In the genomic region with DNA sequence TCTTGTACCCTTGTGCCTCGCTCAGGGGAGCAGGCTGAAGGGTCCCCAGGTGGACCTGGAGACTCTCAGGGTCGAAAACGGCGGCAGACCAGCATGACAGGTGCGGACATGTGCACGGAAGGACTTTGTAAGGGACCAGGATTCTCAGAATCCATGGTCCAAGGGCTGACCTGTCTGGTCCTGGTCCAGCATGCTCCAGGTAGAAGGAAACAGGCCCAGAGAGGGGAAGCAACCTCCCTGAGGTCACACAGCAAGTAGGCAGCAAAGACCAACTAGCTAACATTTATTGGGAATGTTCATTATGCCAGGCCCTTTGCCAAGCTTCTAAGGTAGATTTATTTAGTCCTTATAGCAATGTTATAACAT, we compare ENCODE assay signal across 36 cellular contexts. TPM values are rescaled to one million over a fixed set of nuclear protein-coding genes. Genes with fewer than 3 reads are reported as not detected.
A peak's percentile ranks its signal among the peaks of the same experiment; 100 is the strongest.
DNase-seq lines count a peak whose midpoint lies in the region; ATAC-seq and TF ChIP-seq lines count a peak whose summit lies in the region.
"Had no signal": no experiment of that assay in that cellular context is flagged by ENCODE, and none has a peak within 500 bp of the region (broad histone marks: within the 10 kb centered on the region; RNA-seq: fewer than 3 reads in every experiment).

No MANE protein-coding gene starts in this region.

- no peak for ATAC-seq in GM18505 (IDR thresholded peaks at IDR 0.05; ENCODE audit: unreplicated experiment)
- no peak for ATAC-seq in activated B cell treated with CpG ODN at 0.5 μM for 24 hours (ENCODE audit: low read depth)
- ATAC-seq: left colon, Panc1 had no signal

- intact Hi-C loops in activated B cell treated with CpG ODN at 0.5 μM for 24 hours (cut with micrococcal nuclease): loop anchor here (5.0 kb wide), 1 partner anchor 203 kb away; a partner anchor contains a TSS

- H3K9ac ChIP-seq in BLaER1: peak overlapping the region; percentile 11; the same call in 1 of the 2 replicates

- CTCF ChIA-PET in activated B cell treated with CpG ODN at 0.5 μM for 24 hours (lab: Charles Lee): interaction anchor here (1.3 to 5.1 kb wide), 2 partner anchors 50 to 74 kb away, joined by 3 to 44 read pairs; no protein-coding TSS in a partner anchor

- H4K20me1 ChIP-seq in BLaER1: peaks cover 97% of the 10 kb centered on the region

- H3K36me3 ChIP-seq in BLaER1: peaks cover 62% of the 10 kb centered on the region

- POLR2A ChIA-PET in activated B cell treated with CpG ODN at 0.5 μM for 24 hours (lab: Charles Lee): interaction anchor here (1.3 to 8.4 kb wide), 2 partner anchors 36 to 71 kb away, joined by 4 to 226 read pairs; no protein-coding TSS in a partner anchor

- peak overlapping the region; percentile 91 for H3K4me2 ChIP-seq in BLaER1

- no peaks in the 10 kb centered on the region for H3K27me3 Mint-ChIP-seq in activated B cell treated with CpG ODN at 0.5 μM for 24 hours
- H3K27me3 Mint-ChIP-seq: activated naive CD8-positive, alpha-beta T cell treated with anti-CD3 and anti-CD28 coated beads, Interleukin-2, amount 10 ng/mL, durations not matched to agents 7 days and 5 days had no signal

- TF ChIP-seq CTCF in activated B cell treated with CpG ODN at 0.5 μM for 24 hours (IDR thresholded peaks at IDR 0.05): no peak

- DNase-seq in activated B cell treated with CpG ODN at 0.5 μM for 24 hours: no peak
- DNase-seq in myocyte (ENCODE audit: low read depth): peak; percentile 22
- no peak for DNase-seq in activated CD4-positive, alpha-beta T cell treated with anti-CD3 and anti-CD28 coated beads, Interleukin-2, amount 50 U/mL, for 4 hours
- DNase-seq in NCI-H2107 treated with DMSO at 0.1 percent for 48 hours (lab: John Stamatoyannopoulos, UW; ENCODE audit: unreplicated experiment): no peak
- DNase-seq in glomerular visceral epithelial cell (ENCODE audit: extremely low spot score): no peak
- no peak for DNase-seq in activated T-cell treated with anti-CD3 and anti-CD28 coated beads for 4 hours
- DNase-seq: ACHN; activated CD4-positive, alpha-beta T cell treated with anti-CD3 and anti-CD28 coated beads for 48 hours; activated CD8-positive, alpha-beta memory T cell treated with anti-CD3 and anti-CD28 coated beads for 24 hours; activated effector memory CD4-positive, alpha-beta T cell treated with Interleukin-2 at 50 U/mL for 16 hours; activated naive CD8-positive, alpha-beta T cell treated with anti-CD3 and anti-CD28 coated beads, Interleukin-2, amount 10 ng/mL, durations not matched to agents 7 days and 5 days; activated T-cell treated with anti-CD3 and anti-CD28 coated beads, Interleukin-2, amount 50 U/mL, for 1 hour; aorta; C1 segment of cervical spinal cord; Calu3; DMS79 treated with DMSO at 0.1 percent for 48 hours; effector CD8-positive, alpha-beta T cell; glutamatergic neuron; Karpas-422; left colon; mammary epithelial cell; NCI-H1417 treated with DMSO at 0.1 percent for 48 hours; NCI-H2029 treated with DMSO at 0.1 percent for 48 hours; NCI-H2227 treated with DMSO at 0.1 percent for 48 hours; NCI-H69; SIG-M5; spleen; SW 1271; T-helper 9 cell; tibial artery had no signal

- H3K4me3 ChIP-seq in BLaER1: no peak overlapping the region; the same call in 1 of the 2 replicates
- H3K4me3 ChIP-seq: spleen, tibial artery had no signal

- no peaks in the 10 kb centered on the region for H3K27me3 ChIP-seq in BLaER1
- H3K27me3 ChIP-seq: tibial artery had no signal

- peak; percentile 14 for TF ChIP-seq POLR2A in GM18505 (IDR thresholded peaks at IDR 0.05; ENCODE audit: borderline replicate concordance, extremely low read depth, insufficient read depth, insufficient read length)

- H3K36me3 Mint-ChIP-seq in activated B cell treated with CpG ODN at 0.5 μM for 24 hours (ENCODE audit: low read depth): peaks cover 60% of the 10 kb centered on the region

- peak overlapping the region; percentile 82 for H3K27ac ChIP-seq in BLaER1
- H3K27ac ChIP-seq: tibial artery had no signal

- H3K4me1 Mint-ChIP-seq in activated B cell treated with CpG ODN at 0.5 μM for 24 hours: peaks cover 81% of the 10 kb centered on the region

- peak overlapping the region; percentile 95 for H3K27ac Mint-ChIP-seq in activated B cell treated with CpG ODN at 0.5 μM for 24 hours
- H3K27ac Mint-ChIP-seq: activated naive CD8-positive, alpha-beta T cell treated with anti-CD3 and anti-CD28 coated beads, Interleukin-2, amount 10 ng/mL, durations not matched to agents 7 days and 5 days had no signal

- no peaks in the 10 kb centered on the region for H3K9me3 Mint-ChIP-seq in activated B cell treated with CpG ODN at 0.5 μM for 24 hours
- H3K9me3 Mint-ChIP-seq: activated naive CD8-positive, alpha-beta T cell treated with anti-CD3 and anti-CD28 coated beads, Interleukin-2, amount 10 ng/mL, durations not matched to agents 7 days and 5 days; neural crest cell had no signal

- no peaks in the 10 kb centered on the region for H3K9me3 ChIP-seq in BLaER1
- H3K9me3 ChIP-seq: spleen, tibial artery had no signal

- H3K4me3 Mint-ChIP-seq in activated B cell treated with CpG ODN at 0.5 μM for 24 hours: no peak overlapping the region
- H3K4me3 Mint-ChIP-seq: activated naive CD8-positive, alpha-beta T cell treated with anti-CD3 and anti-CD28 coated beads, Interleukin-2, amount 10 ng/mL, durations not matched to agents 7 days and 5 days; neural crest cell had no signal

- peaks cover 64% of the 10 kb centered on the region for H3K4me1 ChIP-seq in BLaER1

RNA-seq across cellular contexts. Expression of a gene that starts 5.9 kb away (rescaled TPM):
- 46.9 and 50.4 TPM in 2 replicates for total RNA-seq in activated B cell treated with CpG ODN at 0.5 μM for 24 hours
- total RNA-seq in myocyte: 1,798 and 2,123 TPM in 2 replicates
- 1,534 TPM for polyA plus RNA-seq in myocyte (2012)

RNA-seq across cellular contexts. Expression of a gene that starts 13.2 kb away (rescaled TPM):
- total RNA-seq in activated B cell treated with CpG ODN at 0.5 μM for 24 hours (0.20 TPM in 1 of 2 replicates, not detected in the other), myocyte (not detected in 2 replicates)
- polyA plus RNA-seq in myocyte (2012): 0.15 TPM
- total RNA-seq: activated naive CD8-positive, alpha-beta T cell treated with anti-CD3 and anti-CD28 coated beads, Interleukin-2, amount 10 ng/mL, durations not matched to agents 7 days and 5 days; Calu3; epithelial cell of proximal tubule; H4; neural crest cell had no signal
- polyA plus RNA-seq: aorta had no signal

Comparison
In these comparisons a context has a peak if more than half of its experiments do, and no peak if none do; other contexts are left out.
1. RNA of a gene that starts 5.9 kb away (total RNA-seq): 1,798 to 2,123 TPM in myocyte; 46.9 to 50.4 TPM in activated B cell treated with CpG ODN at 0.5 μM for 24 hours; every median in the first group is over 10 times any median in the second.